In genomic region chr9:116279230-116279629, GRCh38 we compare ENCODE assay signal across 18 cellular contexts.
DNase-seq lines count a peak whose midpoint lies in the region; FAIRE-seq and TF ChIP-seq lines count a peak whose summit lies in the region.
"Had no signal": no experiment of that assay in that cellular context is flagged by ENCODE, and none has a peak within 500 bp of the region (broad histone marks: within the 10 kb centered on the region; RNA-seq: fewer than 3 reads in every experiment).

No MANE protein-coding gene starts in this region.

- peak overlapping the region; percentile 83 for H3K27ac Mint-ChIP-seq in chondrocyte (ENCODE audit: unreplicated experiment)
- H3K27ac Mint-ChIP-seq: dendritic cell treated with granulocyte-macrophage colony-stimulating factor and Interleukin-4, amounts not matched to agents 40 ng/mL and 50 ng/mL, for 4 days had no signal

- no peaks in the 10 kb centered on the region for H3K9me3 ChIP-seq in A673 (ENCODE audit: low read depth, low read length, poor library complexity, severe bottlenecking)
- H3K9me3 ChIP-seq: BE2C, esophagus muscularis mucosa had no signal

- H3K4me1 Mint-ChIP-seq in chondrocyte (ENCODE audit: low read depth) = peaks cover 61% of the 10 kb centered on the region

- no peak overlapping the region for H3K4me3 Mint-ChIP-seq in chondrocyte (ENCODE audit: unreplicated experiment)
- H3K4me3 Mint-ChIP-seq: dendritic cell treated with granulocyte-macrophage colony-stimulating factor and Interleukin-4, amounts not matched to agents 40 ng/mL and 50 ng/mL, for 4 days had no signal

- no peaks in the 10 kb centered on the region for H3K9me3 Mint-ChIP-seq in chondrocyte (ENCODE audit: low read depth)
- H3K9me3 Mint-ChIP-seq: dendritic cell treated with granulocyte-macrophage colony-stimulating factor and Interleukin-4, amounts not matched to agents 40 ng/mL and 50 ng/mL, for 4 days had no signal

- peaks cover 31% of the 10 kb centered on the region for H3K4me1 ChIP-seq in A673 (ENCODE audit: insufficient read depth, low read length, poor library complexity, severe bottlenecking)
- H3K4me1 ChIP-seq: esophagus muscularis mucosa had no signal

- no peak overlapping the region for H3K4me3 ChIP-seq in A673 (ENCODE audit: low read depth, low read length, poor library complexity, severe bottlenecking)
- H3K4me3 ChIP-seq: esophagus muscularis mucosa had no signal

- POLR2A ChIA-PET in A673 (lab: Charles Lee; ENCODE audit: low non-redundant PET) = no interaction called here

- H3K36me3 ChIP-seq in A673 (ENCODE audit: insufficient read depth, low read length, poor library complexity, severe bottlenecking) = peaks cover 45% of the 10 kb centered on the region
- H3K36me3 ChIP-seq: BE2C, esophagus muscularis mucosa had no signal

- H3K36me3 Mint-ChIP-seq in chondrocyte (ENCODE audit: low read depth) = peaks cover 15% of the 10 kb centered on the region

- H3K27ac ChIP-seq in A673 (ENCODE audit: low read depth, low read length, poor library complexity, severe bottlenecking) = no peak overlapping the region
- H3K27ac ChIP-seq: esophagus muscularis mucosa, KMS-11 had no signal

- DNase-seq in RCC 7860 (ENCODE audit: low spot score) (peak; percentile 40), chondrocyte (ENCODE audit: low spot score) (no peak), iPS-NIHi11 (ENCODE audit: low spot score) (peak; percentile 72), smooth muscle cell of the brain vasculature (ENCODE audit: low read depth, low spot score) (peak; percentile 84), SW 1271 (lab: John Stamatoyannopoulos, UW) (no peak), A673 (ENCODE audit: low spot score) (no peak)
- DNase-seq in activated T-cell treated with anti-CD3 and anti-CD28 coated beads, Interleukin-2, amount 50 U/mL, for 1 hour = no peak
- DNase-seq: aorta, BE2C, head of caudate nucleus, NCI-H1417, NCI-H69, OCI-M1, T1000 had no signal

- intact Hi-C loops in A673 (cut with micrococcal nuclease; ENCODE audit: unreplicated experiment) = loop anchor here (10.0 kb wide), 1 partner anchor 394 kb away; no protein-coding TSS in a partner anchor

- no peak for FAIRE-seq in RCC 7860 (lab: Jason Lieb, UNC)
- FAIRE-seq: D721Med had no signal

- H3K27me3 Mint-ChIP-seq in chondrocyte (ENCODE audit: low read depth) = no peaks in the 10 kb centered on the region

- no peaks in the 10 kb centered on the region for H3K27me3 ChIP-seq in A673 (replicated peaks; ENCODE audit: insufficient read depth, low read depth, low read length, poor library complexity)
- H3K27me3 ChIP-seq: BE2C, esophagus muscularis mucosa had no signal

- no peak for TF ChIP-seq CTCF in chondrocyte (IDR thresholded peaks at IDR 0.05)
- TF ChIP-seq CTCF in A673 (conservative IDR thresholded peaks at IDR 0.05; ENCODE audit: low read depth, low read length) = no peak

- CTCF ChIA-PET in A673 (lab: Charles Lee) = no interaction called here

- no TSS peak for BruUV-seq in A673 (replicated peaks; lab: Mats Ljungman, UMichigan)

Comparison
In these comparisons a context has a peak if more than half of its experiments do, and no peak if none do; other contexts are left out.
1. DNase-seq: peak in RCC 7860 (single experiment), iPS-NIHi11 (single experiment) and smooth muscle cell of the brain vasculature (single experiment); none in chondrocyte (single experiment), activated T-cell treated with anti-CD3 and anti-CD28 coated beads, Interleukin-2, amount 50 U/mL, for 1 hour (single experiment), SW 1271 (0 of 2) and A673 (single experiment).